In genomic region chr3:14476583-14477265, GRCh38 we compare ENCODE assay signal across 25 cellular contexts.
"Had no signal": no experiment of that assay in that cellular context is flagged by ENCODE, and none has a peak within 500 bp of the region (broad histone marks: within the 10 kb centered on the region; RNA-seq: fewer than 3 reads in every experiment).

No MANE protein-coding gene starts in this region.

- H3K4me2 ChIP-seq: SK-N-SH had no signal

- H3K4me3 ChIP-seq: SJSA1 had no signal

- ATAC-seq: activated CD8-positive, alpha-beta T cell treated with anti-CD3 and anti-CD28 coated beads for 36 hours; activated naive CD8-positive, alpha-beta T cell treated with anti-CD3 and anti-CD28 coated beads, Interleukin-2, amount 50 U/mL, for 24 hours; Panc1 had no signal

- DNase-seq: activated CD4-positive, alpha-beta T cell treated with anti-CD3 and anti-CD28 coated beads, Interleukin-2, amount 10 ng/mL, durations not matched to agents 24 days and 14 days; activated CD4-positive, alpha-beta T cell treated with anti-CD3 and anti-CD28 coated beads, Interleukin-2, amount 50 U/mL, for 4 hours; activated CD8-positive, alpha-beta T cell treated with anti-CD3 and anti-CD28 coated beads for 36 hours; activated gamma-delta T cell treated with Interleukin-2 at 50 U/mL for 16 hours; activated naive CD4-positive, alpha-beta T cell treated with anti-CD3 and anti-CD28 coated beads for 36 hours; activated naive CD8-positive, alpha-beta T cell treated with anti-CD3 and anti-CD28 coated beads, Interleukin-2, amount 50 U/mL, for 24 hours; activated T-cell treated with anti-CD3 and anti-CD28 coated beads, Interleukin-2, amount 50 U/mL, for 1 hour; anterior cingulate cortex; brain microvascular endothelial cell; Karpas-422; KBM-7; NCI-H1092; NCI-H1436 treated with DMSO at 0.1 percent for 48 hours; NCI-H1694 treated with DMSO at 0.1 percent for 48 hours; NCI-H2029; NCI-H345; NCI-H524 treated with DMSO at 0.1 percent for 48 hours; SHP77 treated with DMSO at 0.1 percent for 48 hours; SK-N-SH had no signal

- H3K27me3 Mint-ChIP-seq: activated CD4-positive, alpha-beta T cell treated with anti-CD3 and anti-CD28 coated beads, Interleukin-2, amount 10 ng/mL, durations not matched to agents 24 days and 14 days; activated CD8-positive, alpha-beta T cell treated with anti-CD3 and anti-CD28 coated beads for 36 hours; activated naive CD8-positive, alpha-beta T cell; activated naive CD8-positive, alpha-beta T cell treated with anti-CD3 and anti-CD28 coated beads, Interleukin-2, amount 50 U/mL, for 24 hours had no signal

- H3K27ac Mint-ChIP-seq: activated CD4-positive, alpha-beta T cell treated with anti-CD3 and anti-CD28 coated beads, Interleukin-2, amount 10 ng/mL, durations not matched to agents 24 days and 14 days; activated CD8-positive, alpha-beta T cell treated with anti-CD3 and anti-CD28 coated beads for 36 hours; activated naive CD4-positive, alpha-beta T cell treated with anti-CD3 and anti-CD28 coated beads for 36 hours; activated naive CD8-positive, alpha-beta T cell; activated naive CD8-positive, alpha-beta T cell treated with anti-CD3 and anti-CD28 coated beads, Interleukin-2, amount 50 U/mL, for 24 hours; T-helper 1 cell treated with Interleukin-12 subunit alpha and Interleukin-12 subunit beta and Interleukin-4 antibody, amounts not matched to agents 30 μg/mL and 1 μg/mL, for 36 hours; T-helper 2 cell treated with Interferon-gamma antibody and Interleukin-4, amounts not matched to agents 5 μg/mL and 100 μg/mL, for 36 hours had no signal

- H3K9me3 Mint-ChIP-seq: activated CD4-positive, alpha-beta T cell treated with anti-CD3 and anti-CD28 coated beads, Interleukin-2, amount 10 ng/mL, durations not matched to agents 24 days and 14 days; activated CD8-positive, alpha-beta T cell treated with anti-CD3 and anti-CD28 coated beads for 36 hours; activated naive CD4-positive, alpha-beta T cell treated with anti-CD3 and anti-CD28 coated beads for 36 hours; activated naive CD8-positive, alpha-beta T cell treated with anti-CD3 and anti-CD28 coated beads, Interleukin-2, amount 50 U/mL, for 24 hours; activated T-helper 1 cell treated with anti-CD3 and anti-CD28 coated beads, Interleukin-12 subunit alpha, Interleukin-12 subunit beta, Interleukin-2, Interleukin-4 antibody, amounts not matched to agents 30 ng/mL and 10 ng/mL and 1 ng/mL, durations not matched to agents 14 hours and 24 hours and 36 hours; T-helper 1 cell treated with Interleukin-12 subunit alpha and Interleukin-12 subunit beta and Interleukin-4 antibody, amounts not matched to agents 30 μg/mL and 1 μg/mL, for 36 hours; T-helper 2 cell treated with Interferon-gamma antibody and Interleukin-4, amounts not matched to agents 5 μg/mL and 100 μg/mL, for 36 hours had no signal

- H3K4me3 Mint-ChIP-seq: activated CD4-positive, alpha-beta T cell treated with anti-CD3 and anti-CD28 coated beads, Interleukin-2, amount 10 ng/mL, durations not matched to agents 24 days and 14 days; activated CD8-positive, alpha-beta T cell treated with anti-CD3 and anti-CD28 coated beads for 36 hours; activated naive CD4-positive, alpha-beta T cell treated with anti-CD3 and anti-CD28 coated beads for 36 hours; activated naive CD8-positive, alpha-beta T cell; activated naive CD8-positive, alpha-beta T cell treated with anti-CD3 and anti-CD28 coated beads, Interleukin-2, amount 50 U/mL, for 24 hours; activated T-helper 1 cell treated with anti-CD3 and anti-CD28 coated beads, Interleukin-12 subunit alpha, Interleukin-12 subunit beta, Interleukin-2, Interleukin-4 antibody, amounts not matched to agents 30 ng/mL and 10 ng/mL and 1 ng/mL, durations not matched to agents 14 hours and 24 hours and 36 hours; T-helper 1 cell treated with Interleukin-12 subunit alpha and Interleukin-12 subunit beta and Interleukin-4 antibody, amounts not matched to agents 30 μg/mL and 1 μg/mL, for 36 hours; T-helper 2 cell treated with Interferon-gamma antibody and Interleukin-4, amounts not matched to agents 5 μg/mL and 100 μg/mL, for 36 hours had no signal

- H3K9ac ChIP-seq: SK-N-SH had no signal

- H3K9me3 ChIP-seq: SJSA1, SK-N-SH had no signal

- H3K27ac ChIP-seq: brain microvascular endothelial cell, SJSA1 had no signal

- H3K27me3 ChIP-seq: brain microvascular endothelial cell, SJSA1 had no signal
